In the genomic region with DNA sequence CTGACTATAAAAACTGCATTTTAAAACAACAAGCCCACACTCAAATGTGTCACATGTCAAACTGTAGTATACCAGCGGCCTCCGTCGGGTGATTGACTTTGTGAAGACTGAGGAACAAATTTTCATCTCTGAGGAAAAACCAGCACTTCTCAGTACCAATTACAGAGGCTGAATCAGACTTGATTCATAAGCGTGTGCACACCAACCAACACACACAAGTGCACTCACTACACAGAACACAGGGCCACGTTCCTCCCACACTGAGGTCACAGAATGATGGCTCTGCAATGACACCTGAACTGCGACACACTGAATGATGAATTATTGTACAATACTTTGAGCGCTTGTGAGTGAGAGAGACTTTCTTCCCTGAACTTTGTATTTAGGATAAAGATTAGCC, we compare ENCODE assay signal across 8 cellular contexts. TPM values are rescaled to one million over a fixed set of nuclear protein-coding genes. Genes with fewer than 3 reads are reported as not detected.
DNase-seq lines count a peak whose midpoint lies in the region; ATAC-seq and TF ChIP-seq lines count a peak whose summit lies in the region.

No MANE protein-coding gene starts in this region.

- peak; percentile 72 for DNase-seq in HFFc6
- peak; percentile 12 to 37 for DNase-seq in activated CD8-positive, alpha-beta memory T cell treated with anti-CD3 and anti-CD28 coated beads for 4 hours (ENCODE audit: low read depth in 2 of 2)
- DNase-seq in glomerular visceral epithelial cell (ENCODE audit: extremely low spot score) = peak; percentile 34
- peak in 2 of 3 donors; percentile 53 to 60 for DNase-seq in stimulated activated CD4-positive, alpha-beta T cell treated with anti-CD3 and anti-CD28 coated beads, TNF-alpha, amount 100 ng/mL, for 48 hours (ENCODE audit: low read depth in 3 of 3)
- DNase-seq in NCI-H1092 treated with DMSO at 0.1 percent for 48 hours (lab: John Stamatoyannopoulos, UW) = no peak
- DNase-seq in SIG-M5 treated with dmso at 0.1 percent for 504 hours (lab: John Stamatoyannopoulos, UW; ENCODE audit: unreplicated experiment) = no peak
- no peak for DNase-seq in NCI-H69 (lab: John Stamatoyannopoulos, UW)

- TF ChIP-seq CTCF in HFFc6 (IDR thresholded peaks at IDR 0.05) = no peak

- H3K9me3 Mint-ChIP-seq in HFFc6 = no peaks in the 10 kb centered on the region

- peaks cover 75% of the 10 kb centered on the region for H3K4me1 Mint-ChIP-seq in HFFc6 (ENCODE audit: low read depth)

- peak overlapping the region; percentile 78 for H3K4me3 Mint-ChIP-seq in HFFc6

- H3K27me3 Mint-ChIP-seq in HFFc6 (ENCODE audit: insufficient read depth) = no peaks in the 10 kb centered on the region

- H3K36me3 Mint-ChIP-seq in HFFc6 (ENCODE audit: low read depth) = peaks cover 41% of the 10 kb centered on the region

- peak overlapping the region; percentile 93 for H3K27ac Mint-ChIP-seq in HFFc6

- no peak for ATAC-seq in HG03095 (IDR thresholded peaks at IDR 0.05; ENCODE audit: unreplicated experiment)

RNA-seq across cellular contexts. Expression of gene XPO6, which starts 29.6 kb away (rescaled TPM):
- total RNA-seq in HFFc6 (2021; fragmentation: NEBNext Ultra II Directional; extraction: Animal tissue kit (Norgen Biotek cat#: 25700)) = 100 to 1,000 TPM; 161 to 200 (median 173) TPM

Comparison
In these comparisons a context has a peak if more than half of its experiments do, and no peak if none do; other contexts are left out.
1. DNase-seq: peak in HFFc6 (single experiment), activated CD8-positive, alpha-beta memory T cell treated with anti-CD3 and anti-CD28 coated beads for 4 hours (2 of 2), glomerular visceral epithelial cell (single experiment) and stimulated activated CD4-positive, alpha-beta T cell treated with anti-CD3 and anti-CD28 coated beads, TNF-alpha, amount 100 ng/mL, for 48 hours (2 of 3); none in NCI-H1092 treated with DMSO at 0.1 percent for 48 hours (single experiment), SIG-M5 treated with dmso at 0.1 percent for 504 hours (single experiment) and NCI-H69 (single experiment).